Comparison of ENCODE assay signal across 16 cellular contexts in the genomic region with DNA sequence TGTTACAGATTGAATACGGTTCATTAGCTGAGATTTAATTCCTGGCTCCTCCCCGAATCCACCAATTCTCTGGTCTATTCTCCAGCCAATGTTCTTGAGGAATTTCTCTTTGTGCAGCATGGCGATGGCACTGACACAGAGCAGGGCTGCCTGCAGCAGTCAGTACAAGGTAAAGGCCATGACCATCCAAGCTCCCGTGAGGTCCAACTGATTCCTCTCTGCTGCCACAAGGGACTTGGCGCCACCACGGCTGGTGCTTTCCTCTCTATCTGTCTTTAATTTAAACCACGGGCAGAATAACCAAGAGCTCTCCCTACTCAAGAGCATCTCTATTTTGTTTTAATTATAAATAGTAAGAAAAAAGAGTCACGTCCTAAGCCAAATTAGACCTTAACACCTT. TPM values are rescaled to one million over a fixed set of nuclear protein-coding genes. Genes with fewer than 3 reads are reported as not detected.
DNase-seq lines count a peak whose midpoint lies in the region; ATAC-seq and TF ChIP-seq lines count a peak whose summit lies in the region.
"Had no signal": no experiment of that assay in that cellular context is flagged by ENCODE, and none has a peak within 500 bp of the region (broad histone marks: within the 10 kb centered on the region; RNA-seq: fewer than 3 reads in every experiment).

No MANE protein-coding gene starts in this region.

- intact Hi-C loops in heart left ventricle (cut with DNase I) = no loop called here
- intact Hi-C loops in left cardiac atrium (cut with DNase I) = no loop called here

- H3K4me3 ChIP-seq in heart left ventricle (peak overlapping the region in 1 of 12 donors; percentile 30), thymus (ENCODE audit: low read length) (no peak overlapping the region)
- H3K4me3 ChIP-seq: colonic mucosa had no signal

- peak overlapping the region; percentile 96 for H3K4me3 Mint-ChIP-seq in T-helper 17 cell
- peak overlapping the region; percentile 84 for H3K4me3 Mint-ChIP-seq in central memory CD8-positive, alpha-beta T cell
- H3K4me3 Mint-ChIP-seq: nephron progenitor cell; stimulated activated memory B cell treated with anti-CD40 and anti-IgM and Interleukin-4, amounts not matched to agents 10 μg/mL and 1 μg/mL and 100 μg/mL, for 72 hours had no signal

- H3K27me3 ChIP-seq in heart left ventricle (no peaks in the 10 kb centered on the region), thymus (ENCODE audit: control insufficient read depth, insufficient read depth) (no peaks in the 10 kb centered on the region)
- H3K27me3 ChIP-seq: colonic mucosa had no signal

- peaks cover 0 to 26% (median 0%) of the 10 kb centered on the region in 9 donors for H3K36me3 ChIP-seq in heart left ventricle
- H3K36me3 ChIP-seq in thymus (ENCODE audit: control insufficient read depth, insufficient read depth) = no peaks in the 10 kb centered on the region
- H3K36me3 ChIP-seq: colonic mucosa had no signal

- 67 to 75% (median 73%) methylated on average over 8 of the region's 8 CpGs for WGBS in heart left ventricle, 4 donors
- WGBS in thymus = 97% methylated on average over 8 of the region's 8 CpGs

- H3K27ac Mint-ChIP-seq in T-helper 17 cell = peak overlapping the region; percentile 99
- peak overlapping the region; percentile 94 for H3K27ac Mint-ChIP-seq in central memory CD8-positive, alpha-beta T cell (ENCODE audit: low read depth)
- H3K27ac Mint-ChIP-seq: nephron progenitor cell; progenitor cell of endocrine pancreas; stimulated activated memory B cell treated with anti-CD40 and anti-IgM and Interleukin-4, amounts not matched to agents 10 μg/mL and 1 μg/mL and 100 μg/mL, for 72 hours had no signal

- H3K4me1 Mint-ChIP-seq in T-helper 17 cell = peaks cover 43% of the 10 kb centered on the region
- peaks cover 55% of the 10 kb centered on the region for H3K4me1 Mint-ChIP-seq in central memory CD8-positive, alpha-beta T cell

- H3K27me3 Mint-ChIP-seq in T-helper 17 cell = no peaks in the 10 kb centered on the region
- no peaks in the 10 kb centered on the region for H3K27me3 Mint-ChIP-seq in central memory CD8-positive, alpha-beta T cell
- H3K27me3 Mint-ChIP-seq: progenitor cell of endocrine pancreas; stimulated activated memory B cell treated with anti-CD40 and anti-IgM and Interleukin-4, amounts not matched to agents 10 μg/mL and 1 μg/mL and 100 μg/mL, for 72 hours had no signal

- H3K9me3 Mint-ChIP-seq in central memory CD8-positive, alpha-beta T cell = no peaks in the 10 kb centered on the region
- H3K9me3 Mint-ChIP-seq: nephron progenitor cell; stimulated activated memory B cell treated with anti-CD40 and anti-IgM and Interleukin-4, amounts not matched to agents 10 μg/mL and 1 μg/mL and 100 μg/mL, for 72 hours had no signal

- peaks cover 2% of the 10 kb centered on the region for H3K36me3 Mint-ChIP-seq in T-helper 17 cell (ENCODE audit: low read depth)
- peaks cover 2% of the 10 kb centered on the region for H3K36me3 Mint-ChIP-seq in central memory CD8-positive, alpha-beta T cell (ENCODE audit: insufficient read depth)

- peak overlapping the region in 1 of 12 donors; percentile 35 for H3K27ac ChIP-seq in heart left ventricle
- peak overlapping the region; percentile 15 for H3K27ac ChIP-seq in thymus (ENCODE audit: low read depth)
- H3K27ac ChIP-seq: colonic mucosa had no signal

- no peak for TF ChIP-seq POLR2A in heart left ventricle (IDR thresholded peaks at IDR 0.05)

- H3K4me1 ChIP-seq in heart left ventricle (peaks cover 0 to 44% (median 11%) of the 10 kb centered on the region in 12 donors), thymus (ENCODE audit: control insufficient read depth, insufficient read depth, low read length) (peaks cover 3% of the 10 kb centered on the region)
- H3K4me1 ChIP-seq: colonic mucosa had no signal

- H3K9me3 ChIP-seq in heart left ventricle = no peaks in the 10 kb centered on the region
- no peaks in the 10 kb centered on the region for H3K9me3 ChIP-seq in T-helper 17 cell (ENCODE audit: control insufficient read depth, low read length, poor library complexity, severe bottlenecking)
- H3K9me3 ChIP-seq in thymus (ENCODE audit: control insufficient read depth) = no peaks in the 10 kb centered on the region
- H3K9me3 ChIP-seq: Caco-2, colonic mucosa had no signal

- no peak for TF ChIP-seq CTCF in heart left ventricle (IDR thresholded peaks at IDR 0.05)

- DNase-seq in heart left ventricle (no peak), left cardiac atrium (no peak), T-helper 17 cell (no peak), NCI-H1092 (lab: John Stamatoyannopoulos, UW) (no peak), nucleus accumbens (lab: John Stamatoyannopoulos, UW) (no peak)
- no peak for DNase-seq in central memory CD8-positive, alpha-beta T cell (ENCODE audit: low spot score in 2 of 2)
- DNase-seq: activated gamma-delta T cell, Caco-2, colonic mucosa, NCI-H2171 treated with DMSO at 0.1 percent for 48 hours, NCI-H526, nephron progenitor cell, trophoblast cell had no signal

- ATAC-seq in heart left ventricle = peak in 3 of 4 donors; percentile 36 to 57 (median 46)
- ATAC-seq in left cardiac atrium = no peak
- peak; percentile 50 for ATAC-seq in T-helper 17 cell
- ATAC-seq in central memory CD8-positive, alpha-beta T cell (replicated peaks; ENCODE audit: extremely low read depth, poor library complexity, severe bottlenecking) = no peak
- ATAC-seq: stimulated activated memory B cell treated with anti-CD40 and anti-IgM and Interleukin-4, amounts not matched to agents 10 μg/mL and 1 μg/mL and 100 μg/mL, for 72 hours had no signal

RNA-seq across cellular contexts. Expression of gene TMEM116, which starts 12.2 kb away (rescaled TPM):
- 10 to 100 TPM; 25.7 to 63.6 (median 44.3) TPM for total RNA-seq in heart left ventricle
- 10 to 100 TPM; 19.6 to 26.3 TPM for polyA plus RNA-seq in heart left ventricle
- total RNA-seq in left cardiac atrium = 10 to 100 TPM; 11.8 to 18.8 TPM
- total RNA-seq in T-helper 17 cell = 10 to 100 TPM; 22.4 to 28.4 TPM
- 11.4 TPM for polyA plus RNA-seq in thymus

RNA-seq across cellular contexts. Expression of gene ERP29, which starts 12.4 kb away (rescaled TPM):
- 10 to 100 TPM; 22.5 to 92.5 (median 55.9) TPM for total RNA-seq in heart left ventricle
- 10 to 100 TPM; 43.3 to 58.1 TPM for polyA plus RNA-seq in heart left ventricle
- 10 to 100 TPM; 42.2 to 52.3 TPM for total RNA-seq in left cardiac atrium
- 100 to 1,000 TPM; 104 to 124 TPM for total RNA-seq in T-helper 17 cell
- polyA plus RNA-seq in thymus = 130 TPM

Comparison
In these comparisons a context has a peak if more than half of its experiments do, and no peak if none do; other contexts are left out.
1. ATAC-seq: peak in heart left ventricle (3 of 4) and T-helper 17 cell (single experiment); none in left cardiac atrium (0 of 2) and central memory CD8-positive, alpha-beta T cell (single experiment).